In the genomic region with DNA sequence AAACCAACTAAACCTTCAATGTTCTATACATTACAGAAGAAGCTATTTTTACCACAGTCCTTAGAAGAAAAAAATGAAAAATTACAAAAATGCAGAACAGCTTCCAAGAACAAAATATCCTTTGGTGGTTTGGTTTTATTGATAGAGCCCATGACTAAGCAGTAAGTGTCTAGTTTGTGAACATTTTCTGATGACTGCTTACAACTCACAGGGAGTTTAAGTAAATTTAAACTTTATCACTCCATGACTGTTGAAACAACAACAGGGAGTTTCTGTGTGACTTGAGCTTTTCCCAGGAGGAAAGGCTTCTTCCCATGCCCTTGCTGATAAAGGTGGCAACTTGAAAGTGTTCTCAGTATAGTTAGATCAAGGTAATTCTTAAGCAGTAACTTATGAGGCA, we compare ENCODE assay signal across 17 cellular contexts. TPM values are rescaled to one million over a fixed set of nuclear protein-coding genes. Genes with fewer than 3 reads are reported as not detected.
A peak's percentile ranks its signal among the peaks of the same experiment; 100 is the strongest.
DNase-seq lines count a peak whose midpoint lies in the region; ATAC-seq and TF ChIP-seq lines count a peak whose summit lies in the region.
"Had no signal": no experiment of that assay in that cellular context is flagged by ENCODE, and none has a peak within 500 bp of the region (broad histone marks: within the 10 kb centered on the region; RNA-seq: fewer than 3 reads in every experiment).

No MANE protein-coding gene starts in this region.

- H3K36me3 ChIP-seq in mammary epithelial cell (ENCODE audit: insufficient read depth, low read length) = no peaks in the 10 kb centered on the region
- H3K36me3 ChIP-seq: prostate gland had no signal

- H3K4me1 ChIP-seq in mammary epithelial cell (ENCODE audit: insufficient read depth, low read length) = peaks cover 10% of the 10 kb centered on the region
- H3K4me1 ChIP-seq: prostate gland had no signal

- H3K9ac ChIP-seq in mammary epithelial cell (ENCODE audit: insufficient read depth, low read length) = no peak overlapping the region

- no peaks in the 10 kb centered on the region for H3K27me3 ChIP-seq in mammary epithelial cell (ENCODE audit: insufficient read depth, low read length)
- H3K27me3 ChIP-seq: body of pancreas had no signal

- H2AFZ ChIP-seq in mammary epithelial cell (ENCODE audit: low read depth, low read length) = peak overlapping the region; percentile 66

- peak; percentile 52 for DNase-seq in AG08395 (ENCODE audit: low spot score)
- peak; percentile 81 for DNase-seq in LHCN-M2 (ENCODE audit: low read depth)
- DNase-seq in mammary epithelial cell = peak; percentile 80
- peak; percentile 34 for DNase-seq in kidney glomerular epithelial cell (lab: John Stamatoyannopoulos, UW)
- no peak for DNase-seq in activated CD4-positive, alpha-beta T cell treated with anti-CD3 and anti-CD28 coated beads, Interleukin-2, amount 50 U/mL, for 4 hours
- no peak for DNase-seq in germinal center (ENCODE audit: low spot score)
- DNase-seq in activated T-cell treated with anti-CD3 and anti-CD28 coated beads, Interleukin-2, amount 50 U/mL, for 72 hours = no peak
- no peak for DNase-seq in GM20000 (ENCODE audit: low spot score)
- DNase-seq: activated T-cell treated with anti-CD3 and anti-CD28 coated beads, Interleukin-2, amount 50 U/mL, for 24 hours; body of pancreas; DMS79 treated with DMSO at 0.1 percent for 48 hours; NCI-H1417 treated with DMSO at 0.1 percent for 48 hours; NCI-H82 had no signal

- CTCF ChIA-PET in mammary epithelial cell (lab: Charles Lee; ENCODE audit: low non-redundant PET) = no interaction called here

- H3K79me2 ChIP-seq in mammary epithelial cell (ENCODE audit: insufficient read depth, low read length) = no peaks in the 10 kb centered on the region

- peak overlapping the region; percentile 57 for H3K27ac ChIP-seq in mammary epithelial cell (ENCODE audit: insufficient read depth, low read depth, low read length)
- H3K27ac ChIP-seq: body of pancreas, prostate gland had no signal

- H4K20me1 ChIP-seq in mammary epithelial cell (ENCODE audit: insufficient read depth, low read length) = no peaks in the 10 kb centered on the region

- BruUV-seq in mammary epithelial cell (replicated peaks; lab: Mats Ljungman, UMichigan) = no TSS peak

- H3K27me3 Mint-ChIP-seq in activated T-cell treated with anti-CD3 and anti-CD28 coated beads, Interleukin-2, amount 50 U/mL, for 72 hours (ENCODE audit: low read depth) = peaks cover 21% of the 10 kb centered on the region

- TF ChIP-seq CTCF in mammary epithelial cell (conservative IDR thresholded peaks at IDR 0.05 in 1 of 2, IDR thresholded peaks at IDR 0.05 in 1 of 2; ENCODE audit: extremely low read depth in 1 of 2, insufficient read depth in 1 of 2, low read depth in 1 of 2, low read length in 2 of 2) (no peak), GM20000 (IDR thresholded peaks at IDR 0.05; ENCODE audit: extremely low read depth, missing control alignments) (no peak)

- H3K9me3 Mint-ChIP-seq in activated T-cell treated with anti-CD3 and anti-CD28 coated beads, Interleukin-2, amount 50 U/mL, for 72 hours = peaks cover 3 to 8% of the 10 kb centered on the region in 2 donors

- no peak overlapping the region for H3K27ac Mint-ChIP-seq in activated T-cell treated with anti-CD3 and anti-CD28 coated beads, Interleukin-2, amount 50 U/mL, for 72 hours
- H3K27ac Mint-ChIP-seq: activated T-cell treated with anti-CD3 and anti-CD28 coated beads, Interleukin-2, amount 50 U/mL, for 24 hours; stimulated activated memory B cell treated with anti-CD40 and anti-IgM and Interleukin-4, amounts not matched to agents 10 μg/mL and 1 μg/mL and 100 μg/mL, for 72 hours had no signal

- in situ Hi-C loops in mammary epithelial cell (cut with MboI; ENCODE audit: low sequenced_read_pairs in 2 of 2) = no loop called here

- H3K4me1 Mint-ChIP-seq in activated T-cell treated with anti-CD3 and anti-CD28 coated beads, Interleukin-2, amount 50 U/mL, for 72 hours (ENCODE audit: low read depth) = no peaks in the 10 kb centered on the region
- H3K4me1 Mint-ChIP-seq: stimulated activated memory B cell treated with anti-CD40 and anti-IgM and Interleukin-4, amounts not matched to agents 10 μg/mL and 1 μg/mL and 100 μg/mL, for 72 hours had no signal

- intact Hi-C loops in mammary epithelial cell (cut with micrococcal nuclease) = no loop called here

- ATAC-seq in activated T-cell treated with anti-CD3 and anti-CD28 coated beads, Interleukin-2, amount 50 U/mL, for 72 hours (replicated peaks in 1 of 2) = no peak
- ATAC-seq: activated CD4-positive, CD25-positive, alpha-beta regulatory T cell treated with anti-CD3 and anti-CD28 coated beads, Interleukin-2, amount 50 U/mL, for 24 hours; body of pancreas; stimulated activated memory B cell treated with anti-CD40 and anti-IgM and Interleukin-4, amounts not matched to agents 10 μg/mL and 1 μg/mL and 100 μg/mL, for 72 hours had no signal

- no peak overlapping the region for H3K4me3 ChIP-seq in mammary epithelial cell (replicated peaks in 1 of 3; ENCODE audit: insufficient read depth in 1 of 3, low read depth in 2 of 3, low read length in 3 of 3)
- H3K4me3 ChIP-seq: body of pancreas, prostate gland had no signal

- no peaks in the 10 kb centered on the region for H3K9me3 ChIP-seq in mammary epithelial cell (replicated peaks; ENCODE audit: insufficient read depth, low read length)
- H3K9me3 ChIP-seq: body of pancreas, prostate gland had no signal

- H3K36me3 Mint-ChIP-seq in activated T-cell treated with anti-CD3 and anti-CD28 coated beads, Interleukin-2, amount 50 U/mL, for 72 hours (ENCODE audit: insufficient read depth in 2 of 2) = no peaks in the 10 kb centered on the region
- H3K36me3 Mint-ChIP-seq: stimulated activated memory B cell treated with anti-CD40 and anti-IgM and Interleukin-4, amounts not matched to agents 10 μg/mL and 1 μg/mL and 100 μg/mL, for 72 hours had no signal

- H3K4me3 Mint-ChIP-seq in activated T-cell treated with anti-CD3 and anti-CD28 coated beads, Interleukin-2, amount 50 U/mL, for 72 hours = no peak overlapping the region
- H3K4me3 Mint-ChIP-seq: activated T-cell treated with anti-CD3 and anti-CD28 coated beads, Interleukin-2, amount 50 U/mL, for 24 hours; stimulated activated memory B cell treated with anti-CD40 and anti-IgM and Interleukin-4, amounts not matched to agents 10 μg/mL and 1 μg/mL and 100 μg/mL, for 72 hours had no signal

- dilution Hi-C loops in mammary epithelial cell (cut with HindIII; ENCODE audit: low sequenced_read_pairs) = no loop called here

- peak overlapping the region; percentile 51 for H3K4me2 ChIP-seq in mammary epithelial cell (ENCODE audit: insufficient read depth, low read depth, low read length)

RNA-seq across cellular contexts. Expression of a gene that starts 2.9 kb away (rescaled TPM):
- total RNA-seq in LHCN-M2 (2014; rRNA removed) (not detected in 2 replicates), mammary epithelial cell (not detected)
- polyA plus RNA-seq in LHCN-M2 (2012) = not detected
- polyA plus RNA-seq in mammary epithelial cell = not detected
- not detected for polyA minus RNA-seq in mammary epithelial cell
- total RNA-seq in activated T-cell treated with anti-CD3 and anti-CD28 coated beads, Interleukin-2, amount 50 U/mL, for 72 hours = not detected
- total RNA-seq: body of pancreas, mucosa of gallbladder, prostate gland had no signal

RNA-seq across cellular contexts. Expression of a gene that starts 9.1 kb away (rescaled TPM):
- 0.64 TPM in 1 of 2 replicates, not detected in the other for total RNA-seq in LHCN-M2 (2014; rRNA removed)
- polyA plus RNA-seq in LHCN-M2 (2012) = not detected
- 1 to 10 TPM in 1 of 2 donors, under 1 TPM in 1; 0.67 to 1.1 TPM for total RNA-seq in mammary epithelial cell
- polyA plus RNA-seq in mammary epithelial cell = 2.7 TPM
- polyA minus RNA-seq in mammary epithelial cell = not detected
- not detected for total RNA-seq in activated T-cell treated with anti-CD3 and anti-CD28 coated beads, Interleukin-2, amount 50 U/mL, for 72 hours
- total RNA-seq: body of pancreas, prostate gland had no signal

RNA-seq across cellular contexts. Expression of a gene that starts 19.6 kb away (rescaled TPM):
- total RNA-seq in LHCN-M2 (2014; rRNA removed) = 0.06 TPM in 1 of 2 replicates, not detected in the other
- 0.05 TPM for polyA plus RNA-seq in LHCN-M2 (2012)
- under 1 TPM in 1 of 2 donors, not detected in 1; 0.33 TPM for total RNA-seq in mammary epithelial cell
- polyA plus RNA-seq in mammary epithelial cell = 1.6 TPM
- polyA minus RNA-seq in mammary epithelial cell = 3.5 TPM
- total RNA-seq in activated T-cell treated with anti-CD3 and anti-CD28 coated beads, Interleukin-2, amount 50 U/mL, for 72 hours = not detected
- total RNA-seq: body of pancreas had no signal

RNA-seq across cellular contexts. Expression of a gene that starts 59.6 kb away (rescaled TPM):
- total RNA-seq in LHCN-M2 (2014; rRNA removed) = 8.7 and 16.0 TPM in 2 replicates
- 4.1 TPM for polyA plus RNA-seq in LHCN-M2 (2012)
- 10 to 100 TPM in 1 of 2 donors, 1 to 10 TPM in 1; 1.3 to 29.4 TPM for total RNA-seq in mammary epithelial cell
- polyA plus RNA-seq in mammary epithelial cell = 9.0 TPM
- 3.0 TPM for polyA minus RNA-seq in mammary epithelial cell
- not detected for total RNA-seq in activated T-cell treated with anti-CD3 and anti-CD28 coated beads, Interleukin-2, amount 50 U/mL, for 72 hours

Comparison
In these comparisons a context has a peak if more than half of its experiments do, and no peak if none do; other contexts are left out.
1. DNase-seq: peak in AG08395 (single experiment), LHCN-M2 (single experiment), mammary epithelial cell (single experiment) and kidney glomerular epithelial cell (single experiment); none in activated CD4-positive, alpha-beta T cell treated with anti-CD3 and anti-CD28 coated beads, Interleukin-2, amount 50 U/mL, for 4 hours (0 of 2), germinal center (single experiment), activated T-cell treated with anti-CD3 and anti-CD28 coated beads, Interleukin-2, amount 50 U/mL, for 72 hours (0 of 2) and GM20000 (single experiment).